Comparison of ENCODE assay signal across 16 cellular contexts in genomic region chr16:84367750-84368320, GRCh38. TPM values are rescaled to one million over a fixed set of nuclear protein-coding genes. Genes with fewer than 3 reads are reported as not detected.
A peak's percentile ranks its signal among the peaks of the same experiment; 100 is the strongest.
DNase-seq lines count a peak whose midpoint lies in the region; FAIRE-seq and TF ChIP-seq lines count a peak whose summit lies in the region.
"Had no signal": no experiment of that assay in that cellular context is flagged by ENCODE, and none has a peak within 500 bp of the region (broad histone marks: within the 10 kb centered on the region; RNA-seq: fewer than 3 reads in every experiment).

No MANE protein-coding gene starts in this region.

- H3K27me3 Mint-ChIP-seq in osteocyte (ENCODE audit: unreplicated experiment), result peaks cover 67% of the 10 kb centered on the region

- no peaks in the 10 kb centered on the region for H3K9me1 ChIP-seq in keratinocyte (ENCODE audit: control insufficient read depth, extremely low read depth, insufficient read depth, low read length)

- no peaks in the 10 kb centered on the region for H3K36me3 ChIP-seq in Peyer's patch
- no peaks in the 10 kb centered on the region for H3K36me3 ChIP-seq in keratinocyte (ENCODE audit: control insufficient read depth in 2 of 2, extremely low read depth in 1 of 2, insufficient read depth in 2 of 2, low read length in 2 of 2)
- no peaks in the 10 kb centered on the region for H3K36me3 ChIP-seq in spleen
- H3K36me3 ChIP-seq: vagina had no signal

- H3K9me3 Mint-ChIP-seq in osteocyte (ENCODE audit: unreplicated experiment), result no peaks in the 10 kb centered on the region

- peak overlapping the region in 3 of 4 donors; percentile 38 to 63 (median 62) for H3K4me3 ChIP-seq in Peyer's patch
- H3K4me3 ChIP-seq in keratinocyte (ENCODE audit: control insufficient read depth in 2 of 3, extremely low read depth in 1 of 3, insufficient read depth in 2 of 3, low read depth in 1 of 3, low read length in 3 of 3), result peak overlapping the region in 2 of 3 experiments; percentile 55 to 65
- H3K4me3 ChIP-seq in spleen, result peak overlapping the region in 6 of 8 donors; percentile 11 to 52 (median 30)

- H3K27ac Mint-ChIP-seq in osteocyte (ENCODE audit: unreplicated experiment), result no peak overlapping the region
- H3K27ac Mint-ChIP-seq: activated CD8-positive, alpha-beta memory T cell treated with anti-CD3 and anti-CD28 coated beads, Interleukin-2, amount 10 ng/mL, durations not matched to agents 7 days and 5 days had no signal

- peak overlapping the region; percentile 56 for H2AFZ ChIP-seq in keratinocyte (ENCODE audit: control insufficient read depth, low read length)

- no peaks in the 10 kb centered on the region for H4K20me1 ChIP-seq in keratinocyte (ENCODE audit: control insufficient read depth, extremely low read depth, insufficient read depth, low read length)

- intact Hi-C loops in spleen (cut with DNase I; ENCODE audit: low total_unique reads), result no loop called here

- peak overlapping the region; percentile 81 for H3K4me2 ChIP-seq in keratinocyte (ENCODE audit: control insufficient read depth, extremely low read depth, insufficient read depth, low read depth, low read length)

- 22 to 32% (median 26%) methylated on average over 26 to 27 of the region's 27 CpGs for WGBS in spleen, 5 donors

- DNase-seq in NCI-H2029 (lab: John Stamatoyannopoulos, UW) (peak; percentile 31), NCI-H2029 treated with DMSO at 0.1 percent for 48 hours (lab: John Stamatoyannopoulos, UW) (no peak), Peyer's patch (peak in 2 of 3 donors; percentile 67 to 78), keratinocyte (ENCODE audit: low read depth, low spot score) (no peak), spleen (peak; percentile 77), NCI-H187 (lab: John Stamatoyannopoulos, UW) (no peak), osteocyte (ENCODE audit: extremely low spot score, unreplicated experiment) (no peak), Kasumi-1 (lab: John Stamatoyannopoulos, UW) (no peak)
- DNase-seq: activated CD8-positive, alpha-beta memory T cell treated with anti-CD3 and anti-CD28 coated beads, Interleukin-2, amount 10 ng/mL, durations not matched to agents 7 days and 5 days; IMR-90; NCI-H524 treated with DMSO at 0.1 percent for 48 hours had no signal

- TF ChIP-seq CTCF in Peyer's patch (IDR thresholded peaks at IDR 0.05) (no peak), keratinocyte (optimal IDR thresholded peaks at IDR 0.05 in 1 of 3, IDR thresholded peaks at IDR 0.05 in 1 of 3, conservative IDR thresholded peaks at IDR 0.05 in 1 of 3; ENCODE audit: extremely low read depth in 1 of 3, insufficient read depth in 2 of 3, low read length in 3 of 3) (no peak), spleen (IDR thresholded peaks at IDR 0.05 in 8 of 11, conservative IDR thresholded peaks at IDR 0.05 in 3 of 11) (no peak), osteocyte (IDR thresholded peaks at IDR 0.05) (no peak)

- H3K9me3 ChIP-seq in Peyer's patch (no peaks in the 10 kb centered on the region), keratinocyte (ENCODE audit: control insufficient read depth, low read depth, low read length) (no peaks in the 10 kb centered on the region), spleen (no peaks in the 10 kb centered on the region)
- H3K9me3 ChIP-seq: vagina had no signal

- H3K4me3 Mint-ChIP-seq in osteocyte (ENCODE audit: unreplicated experiment), result no peak overlapping the region
- H3K4me3 Mint-ChIP-seq: activated CD8-positive, alpha-beta memory T cell treated with anti-CD3 and anti-CD28 coated beads, Interleukin-2, amount 10 ng/mL, durations not matched to agents 7 days and 5 days had no signal

- H3K36me3 Mint-ChIP-seq in osteocyte (ENCODE audit: unreplicated experiment), result no peaks in the 10 kb centered on the region
- H3K36me3 Mint-ChIP-seq: activated CD8-positive, alpha-beta memory T cell treated with anti-CD3 and anti-CD28 coated beads, Interleukin-2, amount 10 ng/mL, durations not matched to agents 7 days and 5 days had no signal

- H3K27me3 ChIP-seq in Peyer's patch (peaks cover 3 to 4% of the 10 kb centered on the region in 2 donors), keratinocyte (ENCODE audit: control insufficient read depth, extremely low read depth, insufficient read depth, low read length) (peaks cover 30% of the 10 kb centered on the region), spleen (replicated peaks in 1 of 7) (peaks cover 3 to 74% (median 41%) of the 10 kb centered on the region in 7 donors)
- H3K27me3 ChIP-seq: vagina had no signal

- H3K4me1 ChIP-seq in Peyer's patch (peaks cover 0 to 13% (median 0%) of the 10 kb centered on the region in 4 donors), keratinocyte (ENCODE audit: control insufficient read depth, extremely low read depth, insufficient read depth, low read length) (peaks cover 23% of the 10 kb centered on the region), spleen (peaks cover 8 to 38% (median 18%) of the 10 kb centered on the region in 6 donors)

- no peak for FAIRE-seq in keratinocyte (lab: Jason Lieb, UNC)
- FAIRE-seq: endothelial cell of umbilical vein, G401.6 had no signal

- peaks cover 3% of the 10 kb centered on the region for H3K4me1 Mint-ChIP-seq in osteocyte (ENCODE audit: unreplicated experiment)

- dilution Hi-C loops in keratinocyte (cut with MboI; ENCODE audit: extremely low pct_ligation_motif_present, low sequenced_read_pairs), result no loop called here

- H3K79me2 ChIP-seq in keratinocyte (ENCODE audit: control insufficient read depth, insufficient read depth, low read length), result no peaks in the 10 kb centered on the region

- TF ChIP-seq POLR2A in Peyer's patch (IDR thresholded peaks at IDR 0.05) (no peak), spleen (IDR thresholded peaks at IDR 0.05) (no peak)

- H3K9ac ChIP-seq in keratinocyte (ENCODE audit: control insufficient read depth, extremely low read depth, insufficient read depth, low read length), result peak overlapping the region; percentile 47

- peak overlapping the region in 3 of 4 donors; percentile 83 to 87 (median 84) for H3K27ac ChIP-seq in Peyer's patch
- no peak overlapping the region for H3K27ac ChIP-seq in keratinocyte (ENCODE audit: control insufficient read depth, insufficient read depth, low read length)
- peak overlapping the region in 2 of 8 donors; percentile 13 to 53 for H3K27ac ChIP-seq in spleen
- H3K27ac ChIP-seq: vagina had no signal

RNA-seq across cellular contexts. Expression of gene ATP2C2, which starts 0.5 kb away (rescaled TPM):
- total RNA-seq in Peyer's patch (100 to 1,000 TPM in 2 of 4 donors, 10 to 100 TPM in 2; 84.2 to 148 (median 115) TPM), spleen (1 to 10 TPM in 5 of 7 donors, under 1 TPM in 2; 0.60 to 8.1 (median 1.9) TPM), osteocyte (not detected in 2 replicates)
- polyA plus RNA-seq in keratinocyte (0.96 to 1.3 TPM (median 1.3 TPM) in 3 replicates), spleen (under 1 TPM; 0.09 to 0.35 (median 0.11) TPM)
- 15.9 TPM for polyA plus RNA-seq in keratinocyte (2011; ENCODE audit: low read depth)
- polyA plus RNA-seq in keratinocyte (2011; cell fraction: cytosol; rRNA removed), result 0.48 and 0.92 TPM in 2 replicates
- polyA plus RNA-seq in keratinocyte (2011; cell fraction: nucleus; rRNA removed), result 3.1 and 3.8 TPM in 2 replicates
- 2.7 and 28.4 TPM in 2 replicates for polyA plus RNA-seq in keratinocyte (2012; ENCODE audit: low replicate concordance)
- polyA minus RNA-seq in keratinocyte, result 1.3 to 4.4 TPM (median 3.3 TPM) in 3 replicates
- not detected for polyA minus RNA-seq in keratinocyte (2011; cell fraction: cytosol; rRNA and poly(A)+ RNA removed)
- 1.6 and 5.3 TPM in 2 replicates for polyA minus RNA-seq in keratinocyte (2011; cell fraction: nucleus; rRNA and poly(A)+ RNA removed)
- total RNA-seq: A673; activated CD8-positive, alpha-beta memory T cell treated with anti-CD3 and anti-CD28 coated beads, Interleukin-2, amount 10 ng/mL, durations not matched to agents 7 days and 5 days; endothelial cell of umbilical vein; IMR-90; T-helper 1 cell treated with Interleukin-12 subunit alpha and Interleukin-12 subunit beta and Interleukin-4 antibody, amounts not matched to agents 30 ng/mL and 1 ng/mL, for 36 hours had no signal
- polyA plus RNA-seq: endothelial cell of umbilical vein, IMR-90 had no signal

Comparison
In these comparisons a context has a peak if more than half of its experiments do, and no peak if none do; other contexts are left out.
1. DNase-seq: peak in NCI-H2029 (single experiment), Peyer's patch (2 of 3) and spleen (single experiment); none in NCI-H2029 treated with DMSO at 0.1 percent for 48 hours (single experiment), keratinocyte (single experiment), NCI-H187 (0 of 2), osteocyte (single experiment) and Kasumi-1 (0 of 2).
2. RNA of gene ATP2C2, which starts 0.5 kb away (total RNA-seq): 84.2 to 148 TPM in Peyer's patch; 0.60 to 8.1 TPM in spleen and not detected in osteocyte; every median in the first group is over 4 times any median in the second.
3. Peak in every context shown above with its lines, with median percentiles within 50 percentile points of each other: H3K4me3 ChIP-seq.